1 cellular context compared by ENCODE assay signal in genomic region chr19:1384085-1384462, GRCh38.
TF ChIP-seq lines count a peak whose summit lies in the region.

No MANE protein-coding gene starts in this region.

TF ChIP-seq in GM23338, 12 proteins besides CTCF, POLR2A, EP300 and RAD21 (continued from another document):
- TF ChIP-seq ZNF462 (CRISPR knock-in tag; IDR thresholded peaks at IDR 0.05) (no peak), POLR2AphosphoS5 (IDR thresholded peaks at IDR 0.05; ENCODE audit: low read depth) (no peak)
TF ChIP-seq in GM23338: peak in this region for 0.
